ENCODE assay signal across 30 cellular contexts in the genomic region with DNA sequence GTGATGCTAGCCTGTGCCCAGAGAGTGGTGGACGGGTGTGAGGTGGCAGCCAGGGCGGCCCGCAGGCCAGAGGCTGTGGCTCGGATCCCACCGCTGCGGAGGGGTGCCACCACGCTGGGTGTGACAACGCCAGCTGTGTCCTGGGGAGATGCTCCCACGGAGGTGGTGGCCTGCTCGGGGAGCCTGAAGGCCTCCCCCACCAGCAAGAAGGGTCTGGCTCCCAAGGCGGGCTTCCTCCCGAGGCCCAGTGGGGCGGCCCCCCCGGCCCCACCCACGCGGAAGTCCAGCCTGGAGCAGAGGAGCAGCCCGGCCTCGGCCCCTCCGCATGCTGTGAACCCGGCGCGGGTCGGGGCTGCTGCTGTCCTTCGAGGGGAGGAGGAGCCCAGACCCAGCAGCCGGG.
"Had no signal": no experiment of that assay in that cellular context is flagged by ENCODE, and none has a peak within 500 bp of the region (broad histone marks: within the 10 kb centered on the region; RNA-seq: fewer than 3 reads in every experiment).

No MANE protein-coding gene starts in this region.

- DNase-seq: activated effector memory CD4-positive, alpha-beta T cell treated with anti-CD3 and anti-CD28 coated beads, Interleukin-2, amount 50 U/mL, for 16 hours; activated effector memory CD4-positive, alpha-beta T cell treated with Interleukin-2 at 50 U/mL for 16 hours; activated gamma-delta T cell; activated gamma-delta T cell treated with Interleukin-2 at 50 U/mL for 16 hours; activated naive CD4-positive, alpha-beta T cell; activated naive CD4-positive, alpha-beta T cell treated with anti-CD3 and anti-CD28 coated beads for 36 hours; activated naive CD4-positive, alpha-beta T cell treated with anti-CD3 and anti-CD28 coated beads, Interleukin-2, amount 10 ng/mL, durations not matched to agents 7 days and 5 days; activated naive CD4-positive, alpha-beta T cell treated with anti-CD3 and anti-CD28 coated beads, Interleukin-2, amount 50 U/mL, for 16 hours; activated naive CD4-positive, alpha-beta T cell treated with Interleukin-2 at 50 U/mL for 16 hours; activated naive CD8-positive, alpha-beta T cell treated with anti-CD3 and anti-CD28 coated beads for 36 hours; activated naive CD8-positive, alpha-beta T cell treated with anti-CD3 and anti-CD28 coated beads, Interleukin-2, amount 10 ng/mL, durations not matched to agents 7 days and 5 days; activated naive CD8-positive, alpha-beta T cell treated with anti-CD3 and anti-CD28 coated beads, Interleukin-2, amount 50 U/mL, for 24 hours; activated T-cell treated with anti-CD3 and anti-CD28 coated beads, Interleukin-2, amount 50 U/mL, for 1 hour; activated T-cell treated with anti-CD3 and anti-CD28 coated beads, Interleukin-2, amount 50 U/mL, for 24 hours; activated T-cell treated with anti-CD3 and anti-CD28 coated beads, Interleukin-2, amount 50 U/mL, for 4 hours; activated T-cell treated with anti-CD3 and anti-CD28 coated beads, Interleukin-2, amount 50 U/mL, for 48 hours; activated T-cell treated with anti-CD3 and anti-CD28 coated beads, Interleukin-2, amount 50 U/mL, for 72 hours; adrenal gland; amniotic stem cell; amygdala; anterior cingulate cortex; aorta; body of pancreas; brain microvascular endothelial cell; caudate nucleus; central memory CD4-positive, alpha-beta T cell; cerebellar nuclear complex had no signal

- H3K36me3 ChIP-seq: ascending aorta, brain microvascular endothelial cell, breast epithelium had no signal

- H3K4me3 ChIP-seq: adrenal gland, ascending aorta, body of pancreas, breast epithelium, cardiac muscle cell had no signal

- H3K9me3 ChIP-seq: adrenal gland, ascending aorta, body of pancreas, breast epithelium had no signal

- H3K4me1 ChIP-seq: adrenal gland, ascending aorta, breast epithelium had no signal

- H3K27ac ChIP-seq: adrenal gland, ascending aorta, body of pancreas, brain microvascular endothelial cell, breast epithelium, cardiac muscle cell had no signal

- H3K27me3 ChIP-seq: adrenal gland, ascending aorta, body of pancreas, brain microvascular endothelial cell, cardiac muscle cell had no signal
